ENCODE assay signal across 8 cellular contexts in genomic region chr5:6633469-6634326, GRCh38. TPM values are rescaled to one million over a fixed set of nuclear protein-coding genes. Genes with fewer than 3 reads are reported as not detected.
A peak's percentile ranks its signal among the peaks of the same experiment; 100 is the strongest.
DNase-seq lines count a peak whose midpoint lies in the region; ATAC-seq and TF ChIP-seq lines count a peak whose summit lies in the region.

No MANE protein-coding gene starts in this region.

- H3K9me2 ChIP-seq in SK-N-SH = no peaks in the 10 kb centered on the region

- peaks cover 92% of the 10 kb centered on the region for H3K79me2 ChIP-seq in SK-N-SH (ENCODE audit: insufficient read depth)

- peak overlapping the region; percentile 77 for H2AFZ ChIP-seq in SK-N-SH (ENCODE audit: low read depth)

- H3F3A ChIP-seq in SK-N-SH (replicated peaks; ENCODE audit: insufficient read depth) = no peaks in the 10 kb centered on the region

- H3K4me1 ChIP-seq in SK-N-SH (ENCODE audit: control insufficient read depth in 1 of 2, insufficient read depth in 2 of 2, low read depth in 1 of 2, low read length in 1 of 2) = peaks cover 5 to 22% of the 10 kb centered on the region in 2 experiments; a peak in 2 of 4 replicates

- no peaks in the 10 kb centered on the region for H3K9me3 Mint-ChIP-seq in endothelial cell (ENCODE audit: unreplicated experiment)

- peak; percentile 54 for DNase-seq in NCI-H2196 (lab: John Stamatoyannopoulos, UW; ENCODE audit: unreplicated experiment)
- no peak for DNase-seq in NCI-H2196 treated with DMSO at 0.1 percent for 48 hours (lab: John Stamatoyannopoulos, UW; ENCODE audit: unreplicated experiment)
- peak; percentile 70 for DNase-seq in SK-N-SH
- peak; percentile 60 for DNase-seq in endothelial cell (ENCODE audit: low spot score)
- peak; percentile 30 for DNase-seq in midbrain (lab: John Stamatoyannopoulos, UW)
- peak; percentile 54 for DNase-seq in ureter (ENCODE audit: low spot score)

- peak overlapping the region; percentile 81 for H3K9ac ChIP-seq in SK-N-SH

- peak overlapping the region; percentile 80 for H3K4me2 ChIP-seq in SK-N-SH

- TF ChIP-seq EP300 in SK-N-SH (IDR thresholded peaks at IDR 0.05; ENCODE audit: borderline replicate concordance in 1 of 2, low read depth in 1 of 2, low read length in 1 of 2) = no peak

- peak overlapping the region; percentile 91 to 95 for H3K4me3 ChIP-seq in SK-N-SH (ENCODE audit: low read depth in 2 of 2, low read length in 1 of 2)

- ATAC-seq in GM21381 (IDR thresholded peaks at IDR 0.05; ENCODE audit: unreplicated experiment) (peak; percentile 57), HG03565 (IDR thresholded peaks at IDR 0.05; ENCODE audit: unreplicated experiment) (peak; percentile 50)

- H3K36me3 ChIP-seq in SK-N-SH (replicated peaks in 1 of 2; ENCODE audit: control insufficient read depth in 1 of 2, insufficient read depth in 2 of 2, low read length in 1 of 2) = peaks cover 19 to 27% of the 10 kb centered on the region in 2 experiments

- peak overlapping the region; percentile 94 for H3K4me3 Mint-ChIP-seq in endothelial cell (ENCODE audit: unreplicated experiment)

- WGBS in SK-N-SH (ENCODE audit: low lambda C conversion rate) = 2% methylated on average over 26 of the region's 80 CpGs

- POLR2A ChIA-PET in SK-N-SH (lab: Yijun Ruan, JAX) = interaction anchor here (0.6 to 1.0 kb wide), 4 partner anchors 79 to 1212 kb away, joined by 3 to 6 read pairs (median 4); partner anchors contain the start of genes MED10 and TENT4A

- CTCF ChIA-PET in SK-N-SH (lab: Yijun Ruan, JAX) = interaction anchor here (0.6 to 1.6 kb wide), 7 partner anchors 15 to 133 kb away, joined by 3 to 5 read pairs (median 3); no protein-coding TSS in a partner anchor

- peaks cover 21% of the 10 kb centered on the region for H3K36me3 Mint-ChIP-seq in endothelial cell (ENCODE audit: low read depth, unreplicated experiment)

- H4K20me1 ChIP-seq in SK-N-SH (ENCODE audit: insufficient read depth) = peaks cover 27% of the 10 kb centered on the region

- peaks cover 11% of the 10 kb centered on the region for H3K27me3 Mint-ChIP-seq in endothelial cell (ENCODE audit: unreplicated experiment)

- peaks cover 9% of the 10 kb centered on the region for H3K4me1 Mint-ChIP-seq in endothelial cell (ENCODE audit: unreplicated experiment)

- peak overlapping the region; percentile 67 to 91; a peak in 3 of 4 replicates for H3K27ac ChIP-seq in SK-N-SH (ENCODE audit: low read depth in 2 of 2, low read length in 1 of 2)

- peak overlapping the region; percentile 77 for H3K27ac Mint-ChIP-seq in endothelial cell (ENCODE audit: unreplicated experiment)

- no peaks in the 10 kb centered on the region for H3K27me3 ChIP-seq in SK-N-SH (ENCODE audit: insufficient read depth)

- TF ChIP-seq RAD21 in SK-N-SH (IDR thresholded peaks at IDR 0.05; ENCODE audit: low read length) = 0 out of 2 replicates have a peak, but pooled peaks have one; percentile 3

- no peak for TF ChIP-seq CTCF in SK-N-SH (IDR thresholded peaks at IDR 0.05)
- no peak for TF ChIP-seq CTCF in endothelial cell (IDR thresholded peaks at IDR 0.05; ENCODE audit: unreplicated experiment)

- no peaks in the 10 kb centered on the region for H3K9me3 ChIP-seq in SK-N-SH

TF ChIP-seq in SK-N-SH, 30 proteins besides CTCF, POLR2A, EP300 and RAD21 (continues in another document):
- TF ChIP-seq SIN3A (IDR thresholded peaks at IDR 0.05; ENCODE audit: borderline replicate concordance, low read depth, low read length) (no peak), USF2 (IDR thresholded peaks at IDR 0.05; ENCODE audit: borderline replicate concordance, low read depth, low read length) (no peak), REST (IDR thresholded peaks at IDR 0.05; ENCODE audit: low read depth, low read length) (no peak), MXI1 (IDR thresholded peaks at IDR 0.05; ENCODE audit: low read depth, low read length) (no peak), ELF1 (IDR thresholded peaks at IDR 0.05) (no peak), RCOR1 (IDR thresholded peaks at IDR 0.05; ENCODE audit: low read length) (no peak), YY1 (IDR thresholded peaks at IDR 0.05; ENCODE audit: low read depth) (0 out of 2 replicates have a peak, but pooled peaks have one; percentile 10), TAF1 (IDR thresholded peaks at IDR 0.05; ENCODE audit: borderline replicate concordance, low read depth, low read length) (peak; percentile 30; the same call in 1 of the 2 replicates), FOSL2 (IDR thresholded peaks at IDR 0.05; ENCODE audit: borderline replicate concordance, low read depth) (no peak), POLR2AphosphoS5 (IDR thresholded peaks at IDR 0.05; ENCODE audit: low read depth, low read length) (no peak), TEAD4 (IDR thresholded peaks at IDR 0.05; ENCODE audit: borderline replicate concordance, insufficient read depth) (no peak), USF1 (IDR thresholded peaks at IDR 0.05; ENCODE audit: borderline replicate concordance, low read depth) (no peak), TCF12 (IDR thresholded peaks at IDR 0.05) (no peak), ZBTB33 (IDR thresholded peaks at IDR 0.05; ENCODE audit: borderline replicate concordance, low read depth) (no peak), EZH2phosphoT487 (IDR thresholded peaks at IDR 0.05; ENCODE audit: borderline replicate concordance, low read depth) (no peak), GABPA (IDR thresholded peaks at IDR 0.05; ENCODE audit: low read depth) (no peak), MAX (IDR thresholded peaks at IDR 0.05; ENCODE audit: low read depth) (peak; percentile 32; the same call in 1 of the 2 replicates), RXRA (IDR thresholded peaks at IDR 0.05; ENCODE audit: borderline replicate concordance, low read depth) (no peak)

RNA-seq across cellular contexts. Expression of gene SRD5A1, which starts 0.5 kb away (rescaled TPM):
- 24.0 and 25.1 TPM in 2 replicates for polyA plus RNA-seq in SK-N-SH (2012; rRNA removed)
- 15.9 and 25.5 TPM in 2 replicates for polyA plus RNA-seq in SK-N-SH (2012; cell fraction: cytosol; rRNA removed)
- 19.4 and 21.6 TPM in 2 replicates for polyA plus RNA-seq in SK-N-SH (2012; cell fraction: nucleus; rRNA removed)
- total RNA-seq in endothelial cell (ENCODE audit: unreplicated experiment) (21.6 TPM), ureter (6.6 TPM)

RNA-seq across cellular contexts. Expression of gene NSUN2, which starts 0.9 kb away (rescaled TPM):
- polyA plus RNA-seq in SK-N-SH (2012; rRNA removed) = 76.7 and 78.9 TPM in 2 replicates
- 75.1 and 78.1 TPM in 2 replicates for polyA plus RNA-seq in SK-N-SH (2012; cell fraction: cytosol; rRNA removed)
- 112 and 123 TPM in 2 replicates for polyA plus RNA-seq in SK-N-SH (2012; cell fraction: nucleus; rRNA removed)
- total RNA-seq in endothelial cell (ENCODE audit: unreplicated experiment) (70.2 TPM), ureter (76.1 TPM)
